ENCODE assay signal across 18 cellular contexts in genomic region chr4:184510431-184510830, GRCh38. TPM values are rescaled to one million over a fixed set of nuclear protein-coding genes. Genes with fewer than 3 reads are reported as not detected.
DNase-seq lines count a peak whose midpoint lies in the region; ATAC-seq and TF ChIP-seq lines count a peak whose summit lies in the region.
"Had no signal": no experiment of that assay in that cellular context is flagged by ENCODE, and none has a peak within 500 bp of the region (broad histone marks: within the 10 kb centered on the region; RNA-seq: fewer than 3 reads in every experiment).

No MANE protein-coding gene starts in this region.

- H3K4me3 Mint-ChIP-seq in activated naive CD8-positive, alpha-beta T cell treated with anti-CD3 and anti-CD28 coated beads, Interleukin-2, amount 50 U/mL, for 24 hours, result no peak overlapping the region

- H3K27me3 ChIP-seq in left ventricle myocardium inferior (ENCODE audit: low read depth) (no peaks in the 10 kb centered on the region), upper lobe of right lung (no peaks in the 10 kb centered on the region), SJCRH30 (no peaks in the 10 kb centered on the region)
- H3K27me3 ChIP-seq: BLaER1 had no signal

- no peak for TF ChIP-seq CTCF in left ventricle myocardium inferior (IDR thresholded peaks at IDR 0.05; ENCODE audit: borderline replicate concordance)
- no peak for TF ChIP-seq CTCF in fibroblast of mammary gland (conservative IDR thresholded peaks at IDR 0.05; ENCODE audit: control insufficient read depth, insufficient read depth, low read depth, low read length)
- no peak for TF ChIP-seq CTCF in upper lobe of right lung (IDR thresholded peaks at IDR 0.05)

- no peak for DNase-seq in Right ventricle myocardium superior
- no peak for DNase-seq in left ventricle myocardium inferior
- peak; percentile 90 for DNase-seq in SIG-M5 treated with dmso at 0.1 percent for 504 hours (lab: John Stamatoyannopoulos, UW; ENCODE audit: unreplicated experiment)
- peak; percentile 9 for DNase-seq in fibroblast of mammary gland (ENCODE audit: low read depth)
- DNase-seq in upper lobe of right lung, result no peak
- DNase-seq in SJCRH30, result no peak
- no peak for DNase-seq in activated naive CD8-positive, alpha-beta T cell treated with anti-CD3 and anti-CD28 coated beads, Interleukin-2, amount 50 U/mL, for 24 hours
- DNase-seq in posterior cingulate gyrus, result no peak
- DNase-seq: DMS153, H7, NCI-H1436 treated with DMSO at 0.1 percent for 48 hours, NCI-H2081 treated with DMSO at 0.1 percent for 48 hours, NCI-H524, PC-3 had no signal

- no peaks in the 10 kb centered on the region for H3K36me3 ChIP-seq in left ventricle myocardium inferior
- H3K36me3 ChIP-seq in upper lobe of right lung, result no peaks in the 10 kb centered on the region
- no peaks in the 10 kb centered on the region for H3K36me3 ChIP-seq in SJCRH30
- H3K36me3 ChIP-seq: BLaER1 had no signal

- H3K27ac ChIP-seq in left ventricle myocardium inferior (replicated peaks), result no peak overlapping the region
- H3K27ac ChIP-seq in upper lobe of right lung, result no peak overlapping the region
- H3K27ac ChIP-seq in SJCRH30, result no peak overlapping the region
- H3K27ac ChIP-seq: 22Rv1, BLaER1, KMS-11 had no signal

- H3K27ac Mint-ChIP-seq in activated naive CD8-positive, alpha-beta T cell treated with anti-CD3 and anti-CD28 coated beads, Interleukin-2, amount 50 U/mL, for 24 hours, result no peak overlapping the region

- H3K4me1 ChIP-seq in left ventricle myocardium inferior (peaks cover 11% of the 10 kb centered on the region), upper lobe of right lung (peaks cover 13% of the 10 kb centered on the region), SJCRH30 (no peaks in the 10 kb centered on the region)

- H3K27me3 Mint-ChIP-seq in activated naive CD8-positive, alpha-beta T cell treated with anti-CD3 and anti-CD28 coated beads, Interleukin-2, amount 50 U/mL, for 24 hours, result no peaks in the 10 kb centered on the region

- peaks cover 49% of the 10 kb centered on the region for H3K4me1 Mint-ChIP-seq in activated naive CD8-positive, alpha-beta T cell treated with anti-CD3 and anti-CD28 coated beads, Interleukin-2, amount 50 U/mL, for 24 hours

- H3K9me3 Mint-ChIP-seq in activated naive CD8-positive, alpha-beta T cell treated with anti-CD3 and anti-CD28 coated beads, Interleukin-2, amount 50 U/mL, for 24 hours, result no peaks in the 10 kb centered on the region

- intact Hi-C loops in Right ventricle myocardium superior (cut with DNase I), result no loop called here
- intact Hi-C loops in left ventricle myocardium inferior (cut with micrococcal nuclease), result no loop called here
- intact Hi-C loops in upper lobe of right lung (cut with DNase I), result no loop called here
- intact Hi-C loops in posterior cingulate gyrus (cut with DNase I), result loop anchor here (5.0 kb wide), 1 partner anchor 33 kb away; no protein-coding TSS in a partner anchor

- H3K4me3 ChIP-seq in left ventricle myocardium inferior (no peak overlapping the region), fibroblast of mammary gland (ENCODE audit: control insufficient read depth, low read depth, low read length) (no peak overlapping the region), upper lobe of right lung (no peak overlapping the region), SJCRH30 (no peak overlapping the region)
- H3K4me3 ChIP-seq: BLaER1 had no signal

- ATAC-seq in Right ventricle myocardium superior (ENCODE audit: poor library complexity) (peak; percentile 45), upper lobe of right lung (peak; percentile 78)
- ATAC-seq in activated naive CD8-positive, alpha-beta T cell treated with anti-CD3 and anti-CD28 coated beads, Interleukin-2, amount 50 U/mL, for 24 hours, result no peak
- ATAC-seq: HepG2, PC-3 had no signal

- peaks cover 10% of the 10 kb centered on the region for H3K9me3 ChIP-seq in left ventricle myocardium inferior (replicated peaks)
- H3K9me3 ChIP-seq in upper lobe of right lung, result no peaks in the 10 kb centered on the region
- no peaks in the 10 kb centered on the region for H3K9me3 ChIP-seq in SJCRH30 (replicated peaks)

- no peaks in the 10 kb centered on the region for H3K36me3 Mint-ChIP-seq in activated naive CD8-positive, alpha-beta T cell treated with anti-CD3 and anti-CD28 coated beads, Interleukin-2, amount 50 U/mL, for 24 hours (ENCODE audit: low read depth)

RNA-seq across cellular contexts. Expression of gene IRF2, which starts 36.1 kb away (rescaled TPM):
- total RNA-seq in Right ventricle myocardium superior (27.2 TPM), left ventricle myocardium inferior (25.9 TPM), upper lobe of right lung (44.0 TPM)
- 6.1 and 6.5 TPM in 2 replicates for total RNA-seq in SJCRH30 (2014; rRNA removed; shearing (Covaris generic))

Comparison
In these comparisons a context has a peak if more than half of its experiments do, and no peak if none do; other contexts are left out.
1. DNase-seq: peak in SIG-M5 treated with dmso at 0.1 percent for 504 hours (single experiment) and fibroblast of mammary gland (single experiment); none in Right ventricle myocardium superior (single experiment), left ventricle myocardium inferior (single experiment), upper lobe of right lung (single experiment), SJCRH30 (0 of 2), activated naive CD8-positive, alpha-beta T cell treated with anti-CD3 and anti-CD28 coated beads, Interleukin-2, amount 50 U/mL, for 24 hours (single experiment) and posterior cingulate gyrus (0 of 10).